ENCODE assay signal across 24 cellular contexts in genomic region chr4:110799171-110799570, GRCh38.
"Had no signal": no experiment of that assay in that cellular context is flagged by ENCODE, and none has a peak within 500 bp of the region (broad histone marks: within the 10 kb centered on the region; RNA-seq: fewer than 3 reads in every experiment).

No MANE protein-coding gene starts in this region.

- H3K36me3 Mint-ChIP-seq: naive thymus-derived CD4-positive, alpha-beta T cell; stimulated activated naive B cell treated with anti-CD40 and anti-IgM and Interleukin-4, amounts not matched to agents 10 μg/mL and 1 μg/mL and 100 μg/mL, for 72 hours had no signal

- DNase-seq: cortex of kidney; effector memory CD8-positive, alpha-beta T cell; erythroblast; esophagus squamous epithelium; gastrocnemius medialis; head of caudate nucleus; kidney; mesendoderm; midbrain; naive thymus-derived CD4-positive, alpha-beta T cell; occipital lobe; retina; stimulated activated CD4-positive, alpha-beta T cell treated with anti-CD3 and anti-CD28 coated beads, Interleukin-15, amount 100 ng/mL, for 24 hours; stimulated activated CD4-positive, alpha-beta T cell treated with anti-CD3 and anti-CD28 coated beads, Interleukin-2, amount 100 ng/mL, for 48 hours; stimulated activated naive B cell treated with anti-CD40 and anti-IgM and Interleukin-4, amounts not matched to agents 10 μg/mL and 1 μg/mL and 100 μg/mL, for 72 hours; stimulated activated naive CD8-positive, alpha-beta T cell treated with anti-CD3 and anti-CD28 coated beads, Interleukin-15, amount 100 ng/mL, for 72 hours; transverse colon; upper lobe of right lung; uterus had no signal

- H3K4me3 ChIP-seq: esophagus squamous epithelium, gastrocnemius medialis, lung, ovary, skin epidermis, suprapubic skin, transverse colon, upper lobe of right lung, uterus had no signal

- H3K4me3 Mint-ChIP-seq: effector memory CD8-positive, alpha-beta T cell; naive thymus-derived CD4-positive, alpha-beta T cell; nephron; stimulated activated naive B cell treated with anti-CD40 and anti-IgM and Interleukin-4, amounts not matched to agents 10 μg/mL and 1 μg/mL and 100 μg/mL, for 72 hours; stimulated activated naive CD8-positive, alpha-beta T cell treated with anti-CD3 and anti-CD28 coated beads, Interleukin-15, amount 100 ng/mL, for 72 hours had no signal

- H3K27ac ChIP-seq: esophagus squamous epithelium, gastrocnemius medialis, ovary, suprapubic skin, transverse colon, upper lobe of right lung, uterus had no signal

- H3K9me3 Mint-ChIP-seq: nephron had no signal

- H3K4me1 ChIP-seq: esophagus squamous epithelium, gastrocnemius medialis, suprapubic skin, upper lobe of right lung, uterus had no signal

- H3K9me3 ChIP-seq: esophagus squamous epithelium, gastrocnemius medialis, ovary, suprapubic skin, transverse colon, upper lobe of right lung, uterus had no signal

- H3K27me3 ChIP-seq: esophagus squamous epithelium, gastrocnemius medialis, ovary, suprapubic skin, transverse colon, upper lobe of right lung, uterus had no signal

- H3K27ac Mint-ChIP-seq: effector memory CD8-positive, alpha-beta T cell; naive thymus-derived CD4-positive, alpha-beta T cell; nephron; stimulated activated naive B cell treated with anti-CD40 and anti-IgM and Interleukin-4, amounts not matched to agents 10 μg/mL and 1 μg/mL and 100 μg/mL, for 72 hours; stimulated activated naive CD8-positive, alpha-beta T cell treated with anti-CD3 and anti-CD28 coated beads, Interleukin-15, amount 100 ng/mL, for 72 hours had no signal

- H3K36me3 ChIP-seq: esophagus squamous epithelium, gastrocnemius medialis, ovary, suprapubic skin, transverse colon, upper lobe of right lung, uterus had no signal

- H3K4me1 Mint-ChIP-seq: naive thymus-derived CD4-positive, alpha-beta T cell; stimulated activated naive B cell treated with anti-CD40 and anti-IgM and Interleukin-4, amounts not matched to agents 10 μg/mL and 1 μg/mL and 100 μg/mL, for 72 hours; stimulated activated naive CD8-positive, alpha-beta T cell treated with anti-CD3 and anti-CD28 coated beads, Interleukin-15, amount 100 ng/mL, for 72 hours had no signal

- H3K27me3 Mint-ChIP-seq: effector memory CD8-positive, alpha-beta T cell had no signal
